8 cellular contexts compared by ENCODE assay signal in genomic region chr1:10980841-10981727, GRCh38. TPM values are rescaled to one million over a fixed set of nuclear protein-coding genes. Genes with fewer than 3 reads are reported as not detected.
DNase-seq lines count a peak whose midpoint lies in the region; ATAC-seq, FAIRE-seq and TF ChIP-seq lines count a peak whose summit lies in the region.

No MANE protein-coding gene starts in this region.

- no peak for TF ChIP-seq EP300 in stomach (IDR thresholded peaks at IDR 0.05)

- no peaks in the 10 kb centered on the region for H3K9me3 ChIP-seq in HEK293 (ENCODE audit: control insufficient read depth, insufficient read depth, low read depth, low read length)
- H3K9me3 ChIP-seq in stomach = no peaks in the 10 kb centered on the region

- H3K27me3 ChIP-seq in layer of hippocampus (ENCODE audit: control insufficient read depth, insufficient read depth, low read length) = no peaks in the 10 kb centered on the region
- peaks cover 0 to 4% (median 0%) of the 10 kb centered on the region in 3 donors for H3K27me3 ChIP-seq in stomach

- ATAC-seq in HG03045 (IDR thresholded peaks at IDR 0.05; ENCODE audit: unreplicated experiment) = no peak

- H3K36me3 ChIP-seq in HEK293 (ENCODE audit: control insufficient read depth in 2 of 2, insufficient read depth in 1 of 2, low read length in 2 of 2) (no peaks in the 10 kb centered on the region), stomach (no peaks in the 10 kb centered on the region)

- TF ChIP-seq CTCF in HEK293 (tag by site-specific recombination; IDR thresholded peaks at IDR 0.05) (no peak), stomach (IDR thresholded peaks at IDR 0.05) (no peak)

- H3K4me1 ChIP-seq in HEK293 (ENCODE audit: control insufficient read depth, insufficient read depth, low read length) (no peaks in the 10 kb centered on the region), stomach (peaks cover 17 to 25% (median 21%) of the 10 kb centered on the region in 4 donors)

- H3K4me3 ChIP-seq in HEK293 (ENCODE audit: low read depth, low read length) (no peak overlapping the region), stomach (peak overlapping the region; percentile 22 to 38 (median 26))

- intact Hi-C loops in stomach (cut with DNase I; ENCODE audit: low total_unique reads) = no loop called here

- TF ChIP-seq POLR2A in stomach (IDR thresholded peaks at IDR 0.05) = no peak
- no peak for TF ChIP-seq POLR2A in H54 (IDR thresholded peaks at IDR 0.05; ENCODE audit: low read depth, low read length)

- 60 to 71% (median 65%) methylated on average over 9 of the region's 9 CpGs for WGBS in stomach, 5 donors

- POLR2A ChIA-PET in HEK293 (lab: Yijun Ruan, JAX) = interaction anchor here (0.6 kb wide), 1 partner anchor 52 kb away, joined by 4 read pairs; no protein-coding TSS in a partner anchor

- no peak for FAIRE-seq in H54 (lab: Jason Lieb, UNC)

- H3K27ac ChIP-seq in HEK293 (ENCODE audit: extremely low read depth, low read depth, low read length) (no peak overlapping the region), cingulate gyrus (ENCODE audit: low read depth, low read length) (peak overlapping the region; percentile 69), layer of hippocampus (ENCODE audit: low read depth, low read length) (peak overlapping the region; percentile 84), stomach (peak overlapping the region in 4 of 5 donors; percentile 65 to 70 (median 68))

- DNase-seq in stomach = no peak
- DNase-seq in DMS153 (lab: John Stamatoyannopoulos, UW) = no peak
- DNase-seq in H54 (ENCODE audit: insufficient read length, low spot score) = no peak
- no peak for DNase-seq in T1000 (lab: John Stamatoyannopoulos, UW)

- CTCF ChIA-PET in HEK293 (lab: Yijun Ruan, JAX) = interaction anchor here (0.6 kb wide), 1 partner anchor 13 kb away, joined by 3 read pairs; no protein-coding TSS in a partner anchor

TF ChIP-seq in HEK293, 187 proteins besides CTCF, POLR2A, EP300 and RAD21:
- TF ChIP-seq PRDM1 (tag by site-specific recombination; IDR thresholded peaks at IDR 0.05) (peak; percentile 63), ZNF121 (tag by site-specific recombination; IDR thresholded peaks at IDR 0.05) (peak; percentile 70), ZNF324 (tag by site-specific recombination; IDR thresholded peaks at IDR 0.05) (no peak), ZNF366 (tag by site-specific recombination; conservative IDR thresholded peaks at IDR 0.05) (peak; percentile 67; the same call in 1 of the 2 replicates)

RNA-seq across cellular contexts. Expression of gene TARDBP, which starts 31.4 kb away (rescaled TPM):
- total RNA-seq in stomach = 100 to 1,000 TPM in 4 of 5 donors, 10 to 100 TPM in 1; 68.8 to 243 (median 159) TPM
- polyA plus RNA-seq in stomach = 100 to 1,000 TPM in 2 of 3 donors, 10 to 100 TPM in 1; 85.3 to 102 (median 100) TPM
